Comparison of ENCODE assay signal across 22 cellular contexts in the genomic region with DNA sequence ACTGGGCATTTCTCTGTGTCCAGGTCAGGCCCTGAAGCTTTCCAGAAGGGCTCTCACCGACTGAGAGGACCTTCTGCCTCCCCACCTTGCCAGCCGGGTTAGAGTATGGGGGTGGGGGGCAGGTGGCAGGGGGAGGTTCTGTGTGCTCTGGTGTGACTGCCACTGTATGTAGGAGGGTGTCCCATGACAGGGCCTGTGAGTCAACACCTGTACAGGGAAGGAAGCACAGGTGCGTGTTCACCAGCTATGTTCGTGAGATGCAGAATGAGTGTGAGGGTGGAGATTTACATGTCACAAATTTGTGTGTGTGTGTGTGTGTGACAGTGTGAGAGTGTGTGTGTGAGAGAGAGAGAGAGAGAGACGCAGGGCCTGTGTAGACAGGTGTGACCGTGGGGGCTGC. TPM values are rescaled to one million over a fixed set of nuclear protein-coding genes. Genes with fewer than 3 reads are reported as not detected.
DNase-seq lines count a peak whose midpoint lies in the region; ATAC-seq, FAIRE-seq and TF ChIP-seq lines count a peak whose summit lies in the region.
"Had no signal": no experiment of that assay in that cellular context is flagged by ENCODE, and none has a peak within 500 bp of the region (broad histone marks: within the 10 kb centered on the region; RNA-seq: fewer than 3 reads in every experiment).

No MANE protein-coding gene starts in this region.

- TF ChIP-seq CTCF in WERI-Rb-1 (IDR thresholded peaks at IDR 0.05; ENCODE audit: low read depth, low read length) = no peak
- TF ChIP-seq CTCF in smooth muscle cell (IDR thresholded peaks at IDR 0.05; ENCODE audit: borderline replicate concordance, insufficient read depth, poor library complexity, severe bottlenecking) = no peak

- FAIRE-seq in GM12891 (lab: Jason Lieb, UNC) = peak; percentile 61
- FAIRE-seq: islet of Langerhans had no signal

- peaks cover 100% of the 10 kb centered on the region for H4K20me1 ChIP-seq in smooth muscle cell (ENCODE audit: low read depth)

- H3K9me3 ChIP-seq in WERI-Rb-1 (ENCODE audit: severe bottlenecking) = no peaks in the 10 kb centered on the region
- H3K9me3 ChIP-seq in smooth muscle cell (replicated peaks; ENCODE audit: low read depth) = no peaks in the 10 kb centered on the region
- H3K9me3 ChIP-seq: body of pancreas, neutrophil, right lobe of liver had no signal

- H3K4me1 ChIP-seq in smooth muscle cell (ENCODE audit: low read depth) = peaks cover 98% of the 10 kb centered on the region

- peak overlapping the region; percentile 93 for H3K4me2 ChIP-seq in smooth muscle cell

- H3K27me3 ChIP-seq in WERI-Rb-1 (ENCODE audit: insufficient read depth, low read depth, severe bottlenecking) = no peaks in the 10 kb centered on the region
- H3K27me3 ChIP-seq in smooth muscle cell (ENCODE audit: low read depth) = no peaks in the 10 kb centered on the region
- H3K27me3 ChIP-seq: body of pancreas, right lobe of liver had no signal

- no peaks in the 10 kb centered on the region for H3K36me3 ChIP-seq in WERI-Rb-1
- H3K36me3 ChIP-seq in smooth muscle cell (ENCODE audit: low read depth) = no peaks in the 10 kb centered on the region
- H3K36me3 ChIP-seq: neutrophil, right lobe of liver had no signal

- no peak for ATAC-seq in HG03159 (IDR thresholded peaks at IDR 0.05; ENCODE audit: unreplicated experiment)
- ATAC-seq: body of pancreas, right lobe of liver had no signal

- 78% methylated on average over 6 of the region's 6 CpGs for WGBS in smooth muscle cell (ENCODE audit: low lambda C conversion rate)

- H3K79me2 ChIP-seq in smooth muscle cell (ENCODE audit: low read depth) = peaks cover 95% of the 10 kb centered on the region

- H3K9ac ChIP-seq in smooth muscle cell (ENCODE audit: low read depth) = no peak overlapping the region

- no peak overlapping the region for H2AFZ ChIP-seq in smooth muscle cell (ENCODE audit: low read depth)

- no peak for TF ChIP-seq POLR2A in GM12891 (IDR thresholded peaks at IDR 0.05; ENCODE audit: low read depth, low read length)

- DNase-seq in GM12891 (ENCODE audit: insufficient read length, low spot score) (no peak), WERI-Rb-1 (no peak), kidney tubule cell (ENCODE audit: low spot score) (peak; percentile 23), smooth muscle cell (lab: John Stamatoyannopoulos, UW; ENCODE audit: unreplicated experiment) (no peak), NCI-H187 (lab: John Stamatoyannopoulos, UW) (no peak), hepatic stellate cell (ENCODE audit: low spot score) (no peak)
- DNase-seq: activated CD4-positive, alpha-beta T cell treated with anti-CD3 and anti-CD28 coated beads, Interleukin-2, amount 10 ng/mL, durations not matched to agents 7 days and 5 days; activated naive CD4-positive, alpha-beta T cell treated with anti-CD3 and anti-CD28 coated beads, Interleukin-2, amount 50 U/mL, for 16 hours; activated T-cell treated with anti-CD3 and anti-CD28 coated beads, Interleukin-2, amount 50 U/mL, for 1 hour; body of pancreas; dermis blood vessel endothelial cell; GF-D8; NCI-H1105 treated with DMSO at 0.1 percent for 48 hours; NCI-H748 treated with DMSO at 0.1 percent for 48 hours; right lobe of liver; stimulated activated CD4-positive, alpha-beta T cell treated with anti-CD3 and anti-CD28 coated beads, Interleukin-4, amount 100 ng/mL, for 1 hour had no signal

- no peak overlapping the region for H3K4me3 ChIP-seq in WERI-Rb-1 (ENCODE audit: low read depth, low read length)
- H3K4me3 ChIP-seq in smooth muscle cell = no peak overlapping the region
- H3K4me3 ChIP-seq: body of pancreas, right lobe of liver had no signal

- H3K27ac ChIP-seq in WERI-Rb-1 (peak overlapping the region; percentile 94), smooth muscle cell (ENCODE audit: low read depth) (peak overlapping the region; percentile 88)
- H3K27ac ChIP-seq: body of pancreas, epithelial cell of prostate, neutrophil, right lobe of liver had no signal

- H3F3A ChIP-seq in smooth muscle cell (ENCODE audit: low read depth) = peaks cover 47% of the 10 kb centered on the region

TF ChIP-seq in GM12891, 5 proteins besides CTCF, POLR2A, EP300 and RAD21:
- TF ChIP-seq PAX5 (IDR thresholded peaks at IDR 0.05; ENCODE audit: insufficient read depth, low read length, severe bottlenecking) (no peak), POU2F2 (IDR thresholded peaks at IDR 0.05; ENCODE audit: low read depth, low read length) (no peak), TAF1 (IDR thresholded peaks at IDR 0.05; ENCODE audit: low read depth, low read length) (no peak), POLR2AphosphoS5 (IDR thresholded peaks at IDR 0.05; ENCODE audit: low read depth, low read length) (no peak), SPI1 (IDR thresholded peaks at IDR 0.05; ENCODE audit: low read depth, low read length) (no peak)

RNA-seq across cellular contexts. Expression of a gene that starts 6.9 kb away (rescaled TPM):
- 6.8 TPM for polyA plus RNA-seq in GM12891 (2012; ENCODE audit: low read depth, missing spikeins)
- 8.4 and 12.2 TPM in 2 replicates for total RNA-seq in smooth muscle cell
- 12.2 and 15.6 TPM in 2 replicates for polyA plus RNA-seq in smooth muscle cell

RNA-seq across cellular contexts. Expression of a gene that starts 37.9 kb away (rescaled TPM):
- 57.1 TPM for polyA plus RNA-seq in GM12891 (2012; ENCODE audit: low read depth, missing spikeins)
- total RNA-seq in smooth muscle cell = 1.3 TPM in 1 of 2 replicates, not detected in the other
- polyA plus RNA-seq in smooth muscle cell = 0.10 and 0.65 TPM in 2 replicates
- total RNA-seq: activated CD4-positive, alpha-beta T cell treated with anti-CD3 and anti-CD28 coated beads, Interleukin-2, amount 10 ng/mL, durations not matched to agents 7 days and 5 days; H4 had no signal
- polyA plus RNA-seq: BJ had no signal
